ENCODE assay signal across 9 cellular contexts in the genomic region with DNA sequence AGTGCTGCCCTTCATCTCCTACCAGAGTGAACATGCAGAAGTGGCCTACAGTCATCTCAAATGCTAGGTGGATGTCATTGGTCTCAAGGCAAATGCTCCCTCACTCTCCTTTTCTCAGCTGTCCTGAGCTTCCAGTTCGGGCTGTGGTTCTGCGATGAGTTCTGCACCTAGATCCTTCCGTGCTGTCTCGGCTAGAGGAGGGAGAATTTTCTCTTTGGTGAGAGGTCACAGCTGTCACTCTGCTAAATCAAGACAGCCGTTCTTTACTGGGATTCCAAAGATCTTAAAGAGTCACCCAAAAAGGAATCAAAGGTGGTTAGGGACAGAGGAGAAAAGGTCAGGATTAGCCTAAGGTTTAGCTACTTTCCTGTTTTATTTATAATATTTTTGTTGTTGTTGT. TPM values are rescaled to one million over a fixed set of nuclear protein-coding genes. Genes with fewer than 3 reads are reported as not detected.
DNase-seq lines count a peak whose midpoint lies in the region; ATAC-seq and TF ChIP-seq lines count a peak whose summit lies in the region.
"Had no signal": no experiment of that assay in that cellular context is flagged by ENCODE, and none has a peak within 500 bp of the region (broad histone marks: within the 10 kb centered on the region; RNA-seq: fewer than 3 reads in every experiment).

No MANE protein-coding gene starts in this region.

- H3K4me1 ChIP-seq in KMS-11 (ENCODE audit: low read depth, poor library complexity, severe bottlenecking): peaks cover 33% of the 10 kb centered on the region

- H3K79me2 ChIP-seq in KMS-11 (ENCODE audit: insufficient read depth, low read depth): peaks cover 68% of the 10 kb centered on the region

- H3K27me3 Mint-ChIP-seq in CD14-positive monocyte (ENCODE audit: low read depth in 3 of 3) (peaks cover 0 to 2% (median 0%) of the 10 kb centered on the region in 3 donors), MCF 10A (ENCODE audit: insufficient read depth, unreplicated experiment) (no peaks in the 10 kb centered on the region), naive B cell (no peaks in the 10 kb centered on the region)

- peaks cover 57% of the 10 kb centered on the region for H3K4me1 Mint-ChIP-seq in CD14-positive monocyte
- H3K4me1 Mint-ChIP-seq in MCF 10A (ENCODE audit: insufficient read depth, unreplicated experiment): peaks cover 24% of the 10 kb centered on the region
- peaks cover 38 to 51% (median 38%) of the 10 kb centered on the region in 3 donors for H3K4me1 Mint-ChIP-seq in naive B cell

- no peak overlapping the region for H3K4me3 ChIP-seq in KMS-11 (IDR thresholded peaks at IDR 0.05; ENCODE audit: insufficient read depth, low read depth, low read length)

- H3K4me2 ChIP-seq in KMS-11: peak overlapping the region; percentile 99

- H3K27ac Mint-ChIP-seq in CD14-positive monocyte (peak overlapping the region in 4 of 7 donors; percentile 20 to 79 (median 51)), MCF 10A (ENCODE audit: low read depth, unreplicated experiment) (peak overlapping the region; percentile 16), naive B cell (peak overlapping the region in 2 of 6 donors; percentile 24 to 71)

- TF ChIP-seq CTCF in CD14-positive monocyte (IDR thresholded peaks at IDR 0.05): no peak
- no peak for TF ChIP-seq CTCF in KMS-11 (conservative IDR thresholded peaks at IDR 0.05; ENCODE audit: low read depth, low read length)
- no peak for TF ChIP-seq CTCF in MCF 10A (IDR thresholded peaks at IDR 0.05; ENCODE audit: unreplicated experiment)
- TF ChIP-seq CTCF in GM10266 (IDR thresholded peaks at IDR 0.05; ENCODE audit: control insufficient read depth, insufficient read depth, low read depth, missing control alignments): no peak

- H2AFZ ChIP-seq in KMS-11 (ENCODE audit: low read depth): no peak overlapping the region

- no peaks in the 10 kb centered on the region for H3K36me3 ChIP-seq in KMS-11 (ENCODE audit: insufficient read depth)

- H4K20me1 ChIP-seq in KMS-11 (ENCODE audit: insufficient read depth): peaks cover 16% of the 10 kb centered on the region; the same call in 1 of the 2 replicates

- no peak for ATAC-seq in naive B cell (ENCODE audit: low read depth in 2 of 2)
- ATAC-seq in GM21717 (IDR thresholded peaks at IDR 0.05; ENCODE audit: unreplicated experiment): no peak

- H3K27ac ChIP-seq in KMS-11: no peak overlapping the region

- H3K9ac ChIP-seq in KMS-11: no peak overlapping the region

- H3K4me3 Mint-ChIP-seq in CD14-positive monocyte: peak overlapping the region; percentile 63 to 91
- H3K4me3 Mint-ChIP-seq in MCF 10A (ENCODE audit: unreplicated experiment): peak overlapping the region; percentile 71
- H3K4me3 Mint-ChIP-seq in naive B cell: peak overlapping the region in 7 of 8 donors; percentile 32 to 98 (median 86)

- CTCF ChIA-PET in MCF 10A (lab: Yijun Ruan, JAX): interaction anchor here (0.6 to 2.8 kb wide), 9 partner anchors 9 to 1172 kb away, joined by 3 to 13 read pairs (median 4); partner anchors contain the start of gene MYLK4

- intact Hi-C loops in CD14-positive monocyte (cut with micrococcal nuclease) (loop anchor here (5.0 to 10.0 kb wide), 4 partner anchors 287 to 1173 kb away; partner anchors contain the start of genes GMDS (in 1 of the 2) and RIPK1 (in 1 of the 2)), MCF 10A (cut with micrococcal nuclease) (no loop called here)

- no peak for DNase-seq in CD14-positive monocyte (ENCODE audit: low spot score)
- no peak for DNase-seq in MCF 10A (ENCODE audit: unreplicated experiment)
- DNase-seq in naive B cell: no peak
- no peak for DNase-seq in GM10266 (ENCODE audit: extremely low spot score)
- DNase-seq in iPS-NIHi11 (ENCODE audit: low spot score): no peak
- DNase-seq in amygdala (lab: John Stamatoyannopoulos, UW): no peak
- DNase-seq: activated CD4-positive, alpha-beta T cell treated with anti-CD3 and anti-CD28 coated beads for 4 hours had no signal

- H3K27me3 ChIP-seq in KMS-11 (ENCODE audit: insufficient read depth, low read depth): no peaks in the 10 kb centered on the region

- no TSS peak for BruUV-seq in MCF 10A (replicated peaks; lab: Mats Ljungman, UMichigan)

- POLR2A ChIA-PET in MCF 10A (lab: Yijun Ruan, JAX): interaction anchor here (0.5 to 5.1 kb wide), 9 partner anchors 15 to 1156 kb away, joined by 3 to 34 read pairs (median 4); partner anchors contain the start of gene SERPINB1

- H3K9me3 Mint-ChIP-seq in CD14-positive monocyte (peaks cover 0 to 3% (median 0%) of the 10 kb centered on the region in 7 donors), MCF 10A (ENCODE audit: unreplicated experiment) (no peaks in the 10 kb centered on the region), naive B cell (no peaks in the 10 kb centered on the region)

- peaks cover 30 to 34% of the 10 kb centered on the region in 2 donors for H3K36me3 Mint-ChIP-seq in CD14-positive monocyte
- H3K36me3 Mint-ChIP-seq in MCF 10A (ENCODE audit: insufficient read depth, unreplicated experiment): peaks cover 26% of the 10 kb centered on the region
- peaks cover 0 to 15% of the 10 kb centered on the region in 2 donors for H3K36me3 Mint-ChIP-seq in naive B cell

RNA-seq across cellular contexts. Expression of gene WRNIP1, which starts 2.9 kb away (rescaled TPM):
- polyA plus RNA-seq in CD14-positive monocyte (10 to 100 TPM; 17.5 to 17.8 TPM), naive B cell (ENCODE audit: low read depth in 6 of 6) (10 to 100 TPM; 33.9 to 53.6 (median 38.5) TPM)
- total RNA-seq in MCF 10A (2022): 33.4 and 44.8 TPM in 2 replicates

RNA-seq across cellular contexts. Expression of gene MYLK4, which starts 17.4 kb away (rescaled TPM):
- under 1 TPM; 0.04 to 0.08 TPM for polyA plus RNA-seq in CD14-positive monocyte
- 0.93 and 1.1 TPM in 2 replicates for total RNA-seq in MCF 10A (2022)
- under 1 TPM in 4 of 6 donors, not detected in 2; 0.04 to 0.13 (median 0.10) TPM for polyA plus RNA-seq in naive B cell (ENCODE audit: low read depth in 6 of 6)
